Comparison of ENCODE assay signal across 36 cellular contexts in genomic region chr4:154441982-154442381, GRCh38. TPM values are rescaled to one million over a fixed set of nuclear protein-coding genes. Genes with fewer than 3 reads are reported as not detected.
"Had no signal": no experiment of that assay in that cellular context is flagged by ENCODE, and none has a peak within 500 bp of the region (broad histone marks: within the 10 kb centered on the region; RNA-seq: fewer than 3 reads in every experiment).

No MANE protein-coding gene starts in this region.

- H3K4me3 ChIP-seq: MG63 had no signal

- H3K9me3 ChIP-seq: MG63 had no signal

- DNase-seq: Karpas-422, Kasumi-1, MG63, MM.1S, MV-4-11, NCI-H1048, NCI-H1092, NCI-H1092 treated with DMSO at 0.1 percent for 48 hours, NCI-H1105, NCI-H1105 treated with DMSO at 0.1 percent for 48 hours, NCI-H1417, NCI-H1417 treated with DMSO at 0.1 percent for 48 hours, NCI-H1436, NCI-H1436 treated with DMSO at 0.1 percent for 48 hours, NCI-H146, NCI-H1694, NCI-H1694 treated with DMSO at 0.1 percent for 48 hours, NCI-H187, NCI-H187 treated with DMSO at 0.1 percent for 48 hours, NCI-H1930, NCI-H2029, NCI-H2029 treated with DMSO at 0.1 percent for 48 hours, NCI-H2081, NCI-H2081 treated with DMSO at 0.1 percent for 48 hours, NCI-H2107, NCI-H2171, NCI-H2171 treated with DMSO at 0.1 percent for 48 hours, NCI-H2227 treated with DMSO at 0.1 percent for 48 hours, NCI-H226, NCI-H345, NCI-H446, NCI-H446 treated with DMSO at 0.1 percent for 48 hours, NCI-H510A, NCI-H510A treated with DMSO at 0.1 percent for 48 hours, NCI-H524 had no signal

- H3K36me3 ChIP-seq: MG63 had no signal

- H3K27me3 ChIP-seq: MG63 had no signal

RNA-seq across cellular contexts. Expression of gene DCHS2, which starts 49.6 kb away (rescaled TPM):
- total RNA-seq: LHCN-M2 had no signal
